Comparison of ENCODE assay signal across 17 cellular contexts in the genomic region with DNA sequence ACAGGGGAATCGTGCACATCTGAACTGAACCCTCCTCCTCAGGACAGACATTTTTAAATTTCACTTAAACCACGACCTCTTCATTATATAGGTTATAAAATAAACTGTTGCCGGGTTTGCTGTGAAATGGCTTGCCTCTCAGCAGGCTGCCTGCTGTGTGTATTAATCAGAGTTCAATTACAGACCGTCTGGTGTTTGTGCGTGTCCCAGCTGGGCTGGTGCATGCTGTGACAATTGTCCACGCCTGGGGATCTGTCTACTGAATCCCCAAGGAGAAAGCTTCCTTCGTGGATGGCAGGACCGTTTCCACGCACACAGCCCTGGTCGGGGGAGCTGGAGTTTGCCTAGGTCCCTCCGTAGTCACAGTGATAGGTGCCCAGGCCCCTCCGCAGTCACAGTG.
"Had no signal": no experiment of that assay in that cellular context is flagged by ENCODE, and none has a peak within 500 bp of the region (broad histone marks: within the 10 kb centered on the region; RNA-seq: fewer than 3 reads in every experiment).

No MANE protein-coding gene starts in this region.

- H3K4me1 Mint-ChIP-seq: nephron had no signal

- H3K27me3 Mint-ChIP-seq: activated naive CD8-positive, alpha-beta T cell; brain had no signal

- H3K36me3 ChIP-seq: left ventricle myocardium inferior, thoracic aorta had no signal

- H3K9me3 Mint-ChIP-seq: activated T-cell treated with anti-CD3 and anti-CD28 coated beads, Interleukin-2, amount 50 U/mL, for 24 hours; central memory CD8-positive, alpha-beta T cell; effector memory CD8-positive, alpha-beta T cell had no signal

- H3K9me3 ChIP-seq: left ventricle myocardium inferior, thoracic aorta had no signal

- H3K4me3 Mint-ChIP-seq: activated naive CD8-positive, alpha-beta T cell; activated T-cell treated with anti-CD3 and anti-CD28 coated beads, Interleukin-2, amount 50 U/mL, for 24 hours; brain; central memory CD8-positive, alpha-beta T cell; effector memory CD8-positive, alpha-beta T cell; memory B cell; nephron; stimulated activated naive CD8-positive, alpha-beta T cell treated with anti-CD3 and anti-CD28 coated beads, Interleukin-15, amount 100 ng/mL, for 72 hours had no signal

- DNase-seq: activated CD4-positive, CD25-positive, alpha-beta regulatory T cell; activated gamma-delta T cell; activated T-cell treated with anti-CD3 and anti-CD28 coated beads, Interleukin-2, amount 50 U/mL, for 24 hours; amygdala; cortex of kidney; effector memory CD8-positive, alpha-beta T cell; kidney; left ventricle myocardium inferior; stimulated activated CD4-positive, alpha-beta T cell treated with anti-CD3 and anti-CD28 coated beads, Interleukin-4, amount 100 ng/mL, for 4 hours; stimulated activated naive CD8-positive, alpha-beta T cell treated with anti-CD3 and anti-CD28 coated beads, Interleukin-15, amount 100 ng/mL, for 72 hours had no signal

- H3K4me1 ChIP-seq: left ventricle myocardium inferior had no signal

- ATAC-seq: effector memory CD8-positive, alpha-beta T cell; stimulated activated naive CD8-positive, alpha-beta T cell treated with anti-CD3 and anti-CD28 coated beads, Interleukin-15, amount 100 ng/mL, for 72 hours had no signal

- H3K4me3 ChIP-seq: left ventricle myocardium inferior, thoracic aorta had no signal

- H3K27ac ChIP-seq: epithelial cell of prostate, left ventricle myocardium inferior, thoracic aorta had no signal

- H3K36me3 Mint-ChIP-seq: activated naive CD8-positive, alpha-beta T cell; memory B cell had no signal

- H3K27ac Mint-ChIP-seq: activated naive CD8-positive, alpha-beta T cell; activated T-cell treated with anti-CD3 and anti-CD28 coated beads, Interleukin-2, amount 50 U/mL, for 24 hours; effector memory CD8-positive, alpha-beta T cell; memory B cell; nephron; stimulated activated naive CD8-positive, alpha-beta T cell treated with anti-CD3 and anti-CD28 coated beads, Interleukin-15, amount 100 ng/mL, for 72 hours had no signal
